8 cellular contexts compared by ENCODE assay signal in the genomic region with DNA sequence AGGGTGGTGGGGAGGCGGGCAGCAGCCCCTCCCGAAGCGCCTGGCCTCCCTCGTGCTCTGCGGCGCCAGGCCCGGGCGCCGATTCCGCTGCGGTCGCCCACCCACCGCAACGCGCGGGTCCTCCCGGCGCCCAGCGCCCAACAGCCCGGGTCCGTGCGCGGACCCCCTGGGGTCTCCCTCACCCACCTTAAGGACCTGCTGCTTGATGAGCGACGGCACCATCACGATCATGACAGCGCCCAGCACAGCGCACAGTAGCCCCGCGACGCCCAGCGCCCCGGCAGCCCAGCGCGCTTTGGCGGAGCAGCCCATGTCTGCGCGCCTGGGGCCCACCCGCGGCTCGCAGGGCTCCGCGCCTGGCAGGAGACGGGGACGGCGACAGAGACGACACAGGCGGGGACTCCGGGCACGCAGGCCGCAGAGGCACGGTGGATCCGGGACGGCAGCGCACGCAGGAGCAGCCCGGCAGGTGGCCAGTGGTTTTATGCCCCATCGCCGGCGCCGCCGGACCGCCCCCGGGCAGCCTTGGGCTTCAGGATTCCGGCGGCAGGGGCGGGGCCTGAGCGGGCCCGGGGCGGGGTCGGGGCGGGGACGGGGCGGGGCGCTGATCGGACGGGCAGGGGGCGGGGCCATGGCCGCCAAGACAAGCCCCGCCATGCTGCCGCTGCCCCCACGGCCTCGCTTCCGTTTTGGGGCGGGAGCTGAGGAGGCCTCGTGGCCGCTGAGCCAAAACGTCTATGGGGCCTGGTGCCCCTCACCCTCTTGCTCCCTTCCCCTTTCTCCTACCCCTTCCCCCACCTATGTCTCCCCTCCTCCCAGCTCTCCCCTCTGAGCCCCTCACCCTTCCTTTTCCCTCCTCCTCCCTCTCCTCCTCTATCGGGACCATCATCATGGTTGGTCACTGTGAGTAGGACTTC. TPM values are rescaled to one million over a fixed set of nuclear protein-coding genes. Genes with fewer than 3 reads are reported as not detected.
DNase-seq lines count a peak whose midpoint lies in the region; ATAC-seq, FAIRE-seq and TF ChIP-seq lines count a peak whose summit lies in the region.

A gene with protein sequence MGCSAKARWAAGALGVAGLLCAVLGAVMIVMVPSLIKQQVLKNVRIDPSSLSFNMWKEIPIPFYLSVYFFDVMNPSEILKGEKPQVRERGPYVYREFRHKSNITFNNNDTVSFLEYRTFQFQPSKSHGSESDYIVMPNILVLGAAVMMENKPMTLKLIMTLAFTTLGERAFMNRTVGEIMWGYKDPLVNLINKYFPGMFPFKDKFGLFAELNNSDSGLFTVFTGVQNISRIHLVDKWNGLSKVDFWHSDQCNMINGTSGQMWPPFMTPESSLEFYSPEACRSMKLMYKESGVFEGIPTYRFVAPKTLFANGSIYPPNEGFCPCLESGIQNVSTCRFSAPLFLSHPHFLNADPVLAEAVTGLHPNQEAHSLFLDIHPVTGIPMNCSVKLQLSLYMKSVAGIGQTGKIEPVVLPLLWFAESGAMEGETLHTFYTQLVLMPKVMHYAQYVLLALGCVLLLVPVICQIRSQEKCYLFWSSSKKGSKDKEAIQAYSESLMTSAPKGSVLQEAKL (minus strand): TSS at position 456 of the 917 bp plus-strand sequence. CDS start 144 bp downstream, at position 312.

- H3K27ac ChIP-seq in ACC112 (ENCODE audit: low read depth, low read length) = peak within 1 kb of the TSS; percentile 47; the same call in 1 of the 2 replicates
- peak within 1 kb of the TSS in 1 of 2 donors; percentile 11 for H3K27ac ChIP-seq in kidney (ENCODE audit: low read depth in 2 of 2, low read length in 2 of 2)

- intact Hi-C loops in kidney (cut with DNase I) = no loop called here

- DNase-seq in NCI-H2227 (lab: John Stamatoyannopoulos, UW; ENCODE audit: unreplicated experiment) (peak; percentile 87), kidney (peak; percentile 94)
- peak; percentile 38 for DNase-seq in activated CD4-positive, CD25-positive, alpha-beta regulatory T cell treated with anti-CD3 and anti-CD28 coated beads, Interleukin-2, amount 50 U/mL, for 16 hours (ENCODE audit: low read depth, low spot score)
- DNase-seq in central memory CD8-positive, alpha-beta T cell (ENCODE audit: low spot score in 2 of 2) = peak; percentile 47 to 56
- DNase-seq in stimulated activated CD4-positive, alpha-beta T cell treated with anti-CD3 and anti-CD28 coated beads, Interleukin-15, amount 100 ng/mL, for 24 hours = peak; percentile 83

- peak; percentile 71 for ATAC-seq in GM18867 (IDR thresholded peaks at IDR 0.05; ENCODE audit: unreplicated experiment)
- peak; percentile 66 for ATAC-seq in HG03095 (IDR thresholded peaks at IDR 0.05; ENCODE audit: unreplicated experiment)
- ATAC-seq in central memory CD8-positive, alpha-beta T cell (replicated peaks; ENCODE audit: extremely low read depth, poor library complexity, severe bottlenecking) = peak; percentile 85

- H3K27ac Mint-ChIP-seq in central memory CD8-positive, alpha-beta T cell (ENCODE audit: low read depth) = peak within 1 kb of the TSS; percentile 86

- no peak for FAIRE-seq in kidney (lab: Jason Lieb, UNC)

- H3K4me1 Mint-ChIP-seq in central memory CD8-positive, alpha-beta T cell = peaks cover 13% of the 10 kb centered on the region

- no peaks in the 10 kb centered on the region for H3K27me3 Mint-ChIP-seq in central memory CD8-positive, alpha-beta T cell

- H3K36me3 ChIP-seq in ACC112 (ENCODE audit: insufficient read depth, low read length) (no peaks in the 10 kb centered on the region), kidney (ENCODE audit: control insufficient read depth in 1 of 2, insufficient read depth in 2 of 2, low read length in 2 of 2) (no peaks in the 10 kb centered on the region)

- TF ChIP-seq CTCF in kidney (IDR thresholded peaks at IDR 0.05; ENCODE audit: borderline replicate concordance, extremely low read depth, insufficient read depth) = no peak

- H2AFZ ChIP-seq in ACC112 (ENCODE audit: low read length, unreplicated experiment) = peak within 1 kb of the TSS; percentile 100

- peaks cover 18% of the 10 kb centered on the region for H3K4me1 ChIP-seq in ACC112 (ENCODE audit: control insufficient read depth, insufficient read depth, low read length, unreplicated experiment)
- peaks cover 4 to 11% of the 10 kb centered on the region in 2 donors for H3K4me1 ChIP-seq in kidney (ENCODE audit: control insufficient read depth in 1 of 2, insufficient read depth in 1 of 2, low read depth in 1 of 2, low read length in 2 of 2)

- H3K9ac ChIP-seq in kidney (ENCODE audit: low read length in 2 of 2) = peak within 1 kb of the TSS in 1 of 2 donors; percentile 26

- H3K4me3 Mint-ChIP-seq in central memory CD8-positive, alpha-beta T cell = peak within 1 kb of the TSS; percentile 83

- H3K9me3 Mint-ChIP-seq in central memory CD8-positive, alpha-beta T cell = no peaks in the 10 kb centered on the region

- peaks cover 7% of the 10 kb centered on the region for H3K79me2 ChIP-seq in ACC112 (ENCODE audit: control insufficient read depth, insufficient read depth, low read length, unreplicated experiment)

- H3K9me3 ChIP-seq in kidney (ENCODE audit: control insufficient read depth in 1 of 2, low read length in 2 of 2) = no peaks in the 10 kb centered on the region

- no peaks in the 10 kb centered on the region for H3K27me3 ChIP-seq in ACC112 (ENCODE audit: insufficient read depth, low read length)

- peak within 1 kb of the TSS; percentile 80 for H3K4me3 ChIP-seq in ACC112 (ENCODE audit: low read depth, low read length)
- peak within 1 kb of the TSS; percentile 61 to 66 for H3K4me3 ChIP-seq in kidney (ENCODE audit: low read length in 2 of 2)

- no peaks in the 10 kb centered on the region for H3K36me3 Mint-ChIP-seq in central memory CD8-positive, alpha-beta T cell (ENCODE audit: insufficient read depth)

RNA-seq across cellular contexts. Expression of the gene that starts here (rescaled TPM):
- 13.2 TPM for total RNA-seq in kidney
- polyA plus RNA-seq in kidney (ENCODE audit: insufficient read depth, low read depth, low replicate concordance) = 12.3 TPM

Comparison
In these comparisons a context has a peak if more than half of its experiments do, and no peak if none do; other contexts are left out.
1. DNase-seq: peak in every context shown above with its lines; median percentile 94 in kidney; 87 in NCI-H2227; 83 in stimulated activated CD4-positive, alpha-beta T cell treated with anti-CD3 and anti-CD28 coated beads, Interleukin-15, amount 100 ng/mL, for 24 hours; 52 in central memory CD8-positive, alpha-beta T cell; 38 in activated CD4-positive, CD25-positive, alpha-beta regulatory T cell treated with anti-CD3 and anti-CD28 coated beads, Interleukin-2, amount 50 U/mL, for 16 hours.